In genomic region chr3:87082806-87083440, GRCh38 we compare ENCODE assay signal across 8 cellular contexts.
DNase-seq lines count a peak whose midpoint lies in the region; ATAC-seq and TF ChIP-seq lines count a peak whose summit lies in the region.

No MANE protein-coding gene starts in this region.

- POLR2A ChIA-PET in IMR-90 (lab: Charles Lee; ENCODE audit: unreplicated experiment), result no interaction called here

- H3K23ac ChIP-seq in IMR-90 (ENCODE audit: low read depth, low read length), result no peak overlapping the region

- peak overlapping the region; percentile 60 for H3K4me2 ChIP-seq in IMR-90 (ENCODE audit: low read depth, low read length)
- no peak overlapping the region for H3K4me2 ChIP-seq in fibroblast of lung (ENCODE audit: extremely low read depth, insufficient read depth, low read length)

- BruUV-seq in IMR-90 (replicated peaks; lab: Mats Ljungman, UMichigan), result no TSS peak

- WGBS in IMR-90 (ENCODE audit: extremely low coverage in 2 of 2, insufficient read length in 1 of 2), 2 experiments, result 40% methylated on average over 1 of the region's 6 CpGs; no CpG with 5 or more reads in 1 of the 2 experiments
- WGBS in ovary, 3 donors, result 41 to 49% (median 43%) methylated on average over 6 of the region's 6 CpGs

- no peak overlapping the region for H3K9ac ChIP-seq in IMR-90 (ENCODE audit: low read depth, low read length)
- no peak overlapping the region for H3K9ac ChIP-seq in fibroblast of lung (ENCODE audit: insufficient read depth, low read length)

- H3K18ac ChIP-seq in IMR-90 (ENCODE audit: low read depth, low read length), result no peak overlapping the region

- no peaks in the 10 kb centered on the region for H3K9me3 ChIP-seq in IMR-90 (ENCODE audit: control insufficient read depth, insufficient read depth, low read length)
- no peaks in the 10 kb centered on the region for H3K9me3 ChIP-seq in fibroblast of lung (ENCODE audit: control insufficient read depth, insufficient read depth, low read depth, low read length)
- H3K9me3 ChIP-seq in ovary, result no peaks in the 10 kb centered on the region

- no peak overlapping the region; the same call in 2 of the 3 replicates for H2BK15ac ChIP-seq in IMR-90 (ENCODE audit: low read depth, low read length)

- H2AK9ac ChIP-seq in IMR-90 (replicated peaks; ENCODE audit: low read depth, low read length, poor library complexity), result no peak overlapping the region

- no peak overlapping the region for H4K8ac ChIP-seq in IMR-90 (ENCODE audit: low read depth in 2 of 2, low read length in 2 of 2)

- DNase-seq in DMS153 (lab: John Stamatoyannopoulos, UW) (peak; percentile 19), GM20000 (ENCODE audit: low spot score) (peak; percentile 44), IMR-90 (peak; percentile 75), RPMI8226 (peak; percentile 47), fibroblast of lung (ENCODE audit: low read depth in 2 of 2) (peak; percentile 54 to 86), ovary (peak in 1 of 5 donors; percentile 20)
- no peak for DNase-seq in activated CD8-positive, alpha-beta memory T cell treated with anti-CD3 and anti-CD28 coated beads, Interleukin-2, amount 50 U/mL, for 48 hours

- no peak for TF ChIP-seq EP300 in ovary (IDR thresholded peaks at IDR 0.05)

- no peak overlapping the region for H2BK5ac ChIP-seq in IMR-90 (ENCODE audit: low read depth, low read length, poor library complexity, severe bottlenecking)

- H2AK5ac ChIP-seq in IMR-90 (ENCODE audit: low read depth, low read length), result no peak overlapping the region

- H3K9me1 ChIP-seq in IMR-90 (ENCODE audit: insufficient read depth, low read length), result no peaks in the 10 kb centered on the region

- CTCF ChIA-PET in IMR-90 (lab: Yijun Ruan, JAX), result interaction anchor here (0.6 to 1.9 kb wide), 6 partner anchors 115 to 309 kb away, joined by 3 to 8 read pairs (median 4); no protein-coding TSS in a partner anchor

- intact Hi-C loops in IMR-90 (cut with micrococcal nuclease) (loop anchor here (1.0 to 10.0 kb wide), 7 partner anchors 76 to 309 kb away; partner anchors contain the start of gene VGLL3), ovary (cut with DNase I) (loop anchor here in 3 of 4 donors (5.0 to 10.0 kb wide), 4 partner anchors 88 to 311 kb away; partner anchors contain the start of gene VGLL3 (in 1 of the 3))

- H3K27me3 ChIP-seq in IMR-90 (ENCODE audit: control insufficient read depth, insufficient read depth, low read length) (no peaks in the 10 kb centered on the region), fibroblast of lung (ENCODE audit: control insufficient read depth, insufficient read depth, low read length) (no peaks in the 10 kb centered on the region), ovary (no peaks in the 10 kb centered on the region)

- no peaks in the 10 kb centered on the region for H3K79me1 ChIP-seq in IMR-90 (ENCODE audit: low read depth in 1 of 2, low read length in 2 of 2)

- H3K36me3 ChIP-seq in IMR-90 (ENCODE audit: control insufficient read depth, insufficient read depth, low read length) (no peaks in the 10 kb centered on the region), fibroblast of lung (ENCODE audit: control insufficient read depth, insufficient read depth, low read length) (no peaks in the 10 kb centered on the region), ovary (no peaks in the 10 kb centered on the region)

- no peak overlapping the region for H3K4me3 ChIP-seq in IMR-90 (ENCODE audit: insufficient read depth, low read depth, low read length)
- no peak overlapping the region for H3K4me3 ChIP-seq in fibroblast of lung (replicated peaks in 1 of 4; ENCODE audit: control extremely low read depth in 1 of 4, insufficient read depth in 1 of 4, low read depth in 3 of 4, low read length in 4 of 4)
- H3K4me3 ChIP-seq in ovary, result no peak overlapping the region

- in situ Hi-C loops in IMR-90 (cut with MboI; ENCODE audit: low sequenced_read_pairs), result loop anchor here (5.0 kb wide), 2 partner anchors 91 to 301 kb away; partner anchors contain the start of gene VGLL3

- no peaks in the 10 kb centered on the region for H3K79me2 ChIP-seq in fibroblast of lung (ENCODE audit: control insufficient read depth, insufficient read depth, low read length)

- TF ChIP-seq POLR2A in IMR-90 (IDR thresholded peaks at IDR 0.05; ENCODE audit: low read depth, low read length) (no peak), ovary (IDR thresholded peaks at IDR 0.05) (no peak)

- H4K91ac ChIP-seq in IMR-90 (ENCODE audit: insufficient read depth, low read depth, low read length), result no peak overlapping the region

- TF ChIP-seq CTCF in GM20000 (IDR thresholded peaks at IDR 0.05; ENCODE audit: extremely low read depth, missing control alignments), result no peak
- peak; percentile 86 for TF ChIP-seq CTCF in IMR-90 (conservative IDR thresholded peaks at IDR 0.05; ENCODE audit: low read depth, low read length)
- TF ChIP-seq CTCF in fibroblast of lung (conservative IDR thresholded peaks at IDR 0.05 in 1 of 2, IDR thresholded peaks at IDR 0.05 in 1 of 2; ENCODE audit: low read depth in 1 of 2, low read length in 2 of 2), result peak; percentile 70 to 74
- peak; percentile 38 to 52 (median 43) for TF ChIP-seq CTCF in ovary (IDR thresholded peaks at IDR 0.05)

- H3K56ac ChIP-seq in IMR-90 (ENCODE audit: extremely low read depth, insufficient read depth, low read length), result no peak overlapping the region

- no peak overlapping the region for H3K4ac ChIP-seq in IMR-90 (ENCODE audit: low read depth, low read length)

- H2AFZ ChIP-seq in IMR-90 (replicated peaks; ENCODE audit: low read length, poor library complexity) (no peak overlapping the region), fibroblast of lung (ENCODE audit: low read length) (no peak overlapping the region)

- H2BK20ac ChIP-seq in IMR-90 (ENCODE audit: low read depth, low read length), result no peak overlapping the region

- peak; percentile 98 for ATAC-seq in IMR-90 (ENCODE audit: low read depth)
- ATAC-seq in GM21717 (IDR thresholded peaks at IDR 0.05; ENCODE audit: unreplicated experiment), result no peak

- TF ChIP-seq RAD21 in IMR-90 (IDR thresholded peaks at IDR 0.05; ENCODE audit: low read length), result peak; percentile 89

- dilution Hi-C loops in IMR-90 (cut with HindIII; ENCODE audit: low sequenced_read_pairs, unreplicated experiment), result no loop called here

- no peaks in the 10 kb centered on the region for H3K4me1 ChIP-seq in IMR-90 (ENCODE audit: control insufficient read depth, insufficient read depth, low read length)
- H3K4me1 ChIP-seq in fibroblast of lung (ENCODE audit: control insufficient read depth, extremely low read depth, insufficient read depth, low read length), result no peaks in the 10 kb centered on the region
- H3K4me1 ChIP-seq in ovary (ENCODE audit: insufficient read depth), result no peaks in the 10 kb centered on the region

- H2BK120ac ChIP-seq in IMR-90 (ENCODE audit: low read depth, low read length), result no peak overlapping the region

- H3K27ac ChIP-seq in IMR-90 (ENCODE audit: insufficient read depth, low read length), result no peak overlapping the region
- H3K27ac ChIP-seq in fibroblast of lung (ENCODE audit: insufficient read depth, low read length), result no peak overlapping the region
- no peak overlapping the region for H3K27ac ChIP-seq in ovary

- H3K14ac ChIP-seq in IMR-90 (replicated peaks; ENCODE audit: low read depth, low read length), result no peak overlapping the region

- H4K5ac ChIP-seq in IMR-90 (ENCODE audit: low read depth, low read length), result no peak overlapping the region

- H4K20me1 ChIP-seq in IMR-90 (ENCODE audit: insufficient read depth, low read length) (no peaks in the 10 kb centered on the region), fibroblast of lung (ENCODE audit: control insufficient read depth, extremely low read depth, insufficient read depth, low read length) (no peaks in the 10 kb centered on the region)

TF ChIP-seq in IMR-90, 13 proteins besides CTCF, POLR2A, EP300 and RAD21:
- TF ChIP-seq FOS (IDR thresholded peaks at IDR 0.05; ENCODE audit: low read depth, low read length) (no peak), USF2 (IDR thresholded peaks at IDR 0.05; ENCODE audit: low read depth, low read length) (no peak), ELK1 (IDR thresholded peaks at IDR 0.05; ENCODE audit: borderline replicate concordance, low read depth, low read length) (no peak), SMC3 (IDR thresholded peaks at IDR 0.05; ENCODE audit: low read depth, low read length) (peak; percentile 95), RCOR1 (IDR thresholded peaks at IDR 0.05; ENCODE audit: insufficient replicate concordance, low read length) (no peak)
